In genomic region chr19:39996218-39996810, GRCh38 we compare ENCODE assay signal across 1 cellular context.
TF ChIP-seq lines count a peak whose summit lies in the region.

No MANE protein-coding gene starts in this region.

TF ChIP-seq in A549, 52 proteins besides CTCF, POLR2A, EP300 and RAD21 (continued from another document):
- TF ChIP-seq ELK1 (IDR thresholded peaks at IDR 0.05; ENCODE audit: low read depth, low read length) (no peak), E2F6 (IDR thresholded peaks at IDR 0.05; ENCODE audit: borderline replicate concordance, low read depth) (no peak; the same call in 1 of the 2 replicates), HEYL (CRISPR knock-in tag; IDR thresholded peaks at IDR 0.05) (no peak), CBX8 (IDR thresholded peaks at IDR 0.05) (no peak), SMC3 (IDR thresholded peaks at IDR 0.05) (0 out of 3 replicates have a peak, but pooled peaks have one; percentile 17), POLR2AphosphoS2 (conservative IDR thresholded peaks at IDR 0.05; ENCODE audit: low read length) (no peak), ATOH8 (CRISPR knock-in tag; IDR thresholded peaks at IDR 0.05; ENCODE audit: low read depth) (0 out of 2 replicates have a peak, but pooled peaks have one; percentile 51), BHLHE40 (IDR thresholded peaks at IDR 0.05; ENCODE audit: low read depth, low read length) (no peak)
